ENCODE assay signal across 35 cellular contexts in genomic region chrX:3010532-3010931, GRCh38. TPM values are rescaled to one million over a fixed set of nuclear protein-coding genes. Genes with fewer than 3 reads are reported as not detected.
"Had no signal": no experiment of that assay in that cellular context is flagged by ENCODE, and none has a peak within 500 bp of the region (broad histone marks: within the 10 kb centered on the region; RNA-seq: fewer than 3 reads in every experiment).

No MANE protein-coding gene starts in this region.

- H3K27ac Mint-ChIP-seq: natural killer cell; nephron; neural progenitor cell; progenitor cell of endocrine pancreas; stimulated activated memory B cell treated with anti-CD40 and anti-IgM and Interleukin-4, amounts not matched to agents 10 μg/mL and 1 μg/mL and 100 μg/mL, for 72 hours; stimulated activated naive CD8-positive, alpha-beta T cell treated with anti-CD3 and anti-CD28 coated beads, Interleukin-15, amount 100 ng/mL, for 72 hours; type B pancreatic cell had no signal

- H3K9me3 ChIP-seq: suprapubic skin, testis, transverse colon, upper lobe of right lung had no signal

- H3K36me3 Mint-ChIP-seq: natural killer cell; stimulated activated memory B cell treated with anti-CD40 and anti-IgM and Interleukin-4, amounts not matched to agents 10 μg/mL and 1 μg/mL and 100 μg/mL, for 72 hours had no signal

- H3K4me3 Mint-ChIP-seq: natural killer cell; nephron; neural progenitor cell; stimulated activated memory B cell treated with anti-CD40 and anti-IgM and Interleukin-4, amounts not matched to agents 10 μg/mL and 1 μg/mL and 100 μg/mL, for 72 hours; stimulated activated naive CD8-positive, alpha-beta T cell treated with anti-CD3 and anti-CD28 coated beads, Interleukin-15, amount 100 ng/mL, for 72 hours; type B pancreatic cell had no signal

- ATAC-seq: natural killer cell; psoas muscle; right cardiac atrium; sciatic nerve; stimulated activated memory B cell treated with anti-CD40 and anti-IgM and Interleukin-4, amounts not matched to agents 10 μg/mL and 1 μg/mL and 100 μg/mL, for 72 hours; stimulated activated naive CD8-positive, alpha-beta T cell treated with anti-CD3 and anti-CD28 coated beads, Interleukin-15, amount 100 ng/mL, for 72 hours; stimulated activated naive CD8-positive, alpha-beta T cell treated with anti-CD3 and anti-CD28 coated beads, Interleukin-15, Interleukin-2, amounts not matched to agents 100 U/mL and 50 U/mL, for 24 hours; upper lobe of right lung had no signal

- H3K79me2 ChIP-seq: parathyroid adenoma had no signal

- H3K4me2 ChIP-seq: neural progenitor cell, smooth muscle cell had no signal

- H3K9ac ChIP-seq: neural progenitor cell, parathyroid adenoma had no signal

- H3K27me3 ChIP-seq: neural progenitor cell, ovary, spleen, suprapubic skin, testis, tibial artery, transverse colon, upper lobe of right lung, uterus had no signal

- H3K4me3 ChIP-seq: neural progenitor cell, ovary, psoas muscle, skin epidermis, smooth muscle cell, spleen, suprapubic skin, testis, tibial artery, transverse colon, upper lobe of right lung, uterus had no signal

- H3K27me3 Mint-ChIP-seq: progenitor cell of endocrine pancreas; stimulated activated memory B cell treated with anti-CD40 and anti-IgM and Interleukin-4, amounts not matched to agents 10 μg/mL and 1 μg/mL and 100 μg/mL, for 72 hours; stimulated activated naive CD8-positive, alpha-beta T cell treated with anti-CD3 and anti-CD28 coated beads, Interleukin-15, amount 100 ng/mL, for 72 hours; type B pancreatic cell had no signal

- H3K4me1 Mint-ChIP-seq: natural killer cell; nephron; neural progenitor cell; stimulated activated memory B cell treated with anti-CD40 and anti-IgM and Interleukin-4, amounts not matched to agents 10 μg/mL and 1 μg/mL and 100 μg/mL, for 72 hours; stimulated activated naive CD8-positive, alpha-beta T cell treated with anti-CD3 and anti-CD28 coated beads, Interleukin-15, amount 100 ng/mL, for 72 hours had no signal

- H2AFZ ChIP-seq: neural progenitor cell, parathyroid adenoma had no signal

- H3K4me1 ChIP-seq: neural progenitor cell, parathyroid adenoma, psoas muscle, spleen, suprapubic skin, testis, tibial artery, transverse colon, upper lobe of right lung, uterus had no signal

- DNase-seq: natural killer cell; occipital lobe; ovary; posterior cingulate gyrus; psoas muscle; right cardiac atrium; spleen; stimulated activated CD4-positive, alpha-beta T cell treated with anti-CD3 and anti-CD28 coated beads, Interleukin-12 subunit alpha, Interleukin-12 subunit beta, amount 100 ng/mL, for 4 hours; stimulated activated CD4-positive, alpha-beta T cell treated with anti-CD3 and anti-CD28 coated beads, Interleukin-1b, Interleukin-23, amount 100 ng/mL, for 48 hours; stimulated activated CD4-positive, alpha-beta T cell treated with anti-CD3 and anti-CD28 coated beads, Interleukin-4, amount 100 ng/mL, for 1 hour; stimulated activated CD4-positive, alpha-beta T cell treated with anti-CD3 and anti-CD28 coated beads, Interleukin-4, amount 100 ng/mL, for 4 hours; stimulated activated CD8-positive, alpha-beta memory T cell treated with anti-CD3 and anti-CD28 coated beads, Interleukin-4, amount 100 ng/mL, for 48 hours; stimulated activated naive CD4-positive, alpha-beta T cell; stimulated activated naive CD8-positive, alpha-beta T cell treated with anti-CD3 and anti-CD28 coated beads, Interleukin-15, amount 100 ng/mL, for 72 hours; stimulated activated naive CD8-positive, alpha-beta T cell treated with anti-CD3 and anti-CD28 coated beads, Interleukin-15, Interleukin-2, amounts not matched to agents 100 U/mL and 50 U/mL, for 24 hours; substantia nigra; testis; tibial artery; transverse colon; upper lobe of right lung; uterus had no signal

- H3K36me3 ChIP-seq: neural progenitor cell, ovary, spleen, suprapubic skin, tibial artery, transverse colon, upper lobe of right lung, uterus had no signal

- H3K9me3 Mint-ChIP-seq: natural killer cell had no signal

- H3K27ac ChIP-seq: neural progenitor cell, ovary, parathyroid adenoma, psoas muscle, skin epidermis, spleen, suprapubic skin, testis, tibial artery, transverse colon, upper lobe of right lung, uterus had no signal

RNA-seq across cellular contexts. Expression of gene ARSH, which starts 4.2 kb away (rescaled TPM):
- total RNA-seq: natural killer cell, occipital lobe, ovary, progenitor cell of endocrine pancreas, psoas muscle, renal cortical epithelial cell, right cardiac atrium, sciatic nerve, smooth muscle cell, spleen, transverse colon, upper lobe of right lung, uterus had no signal
- polyA plus RNA-seq: neural cell, ovary, psoas muscle, right cardiac atrium, smooth muscle cell, spleen, urinary bladder had no signal

RNA-seq across cellular contexts. Expression of gene ARSF, which starts 30.7 kb away (rescaled TPM):
- total RNA-seq: natural killer cell, osteoblast, ovary, progenitor cell of endocrine pancreas, psoas muscle, renal cortical epithelial cell, right cardiac atrium, sciatic nerve, smooth muscle cell, spleen, transverse colon, upper lobe of right lung had no signal
- polyA plus RNA-seq: neural cell, ovary, right cardiac atrium, smooth muscle cell, spleen had no signal
